15 cellular contexts compared by ENCODE assay signal in genomic region chr12:109655578-109655977, GRCh38. TPM values are rescaled to one million over a fixed set of nuclear protein-coding genes. Genes with fewer than 3 reads are reported as not detected.
DNase-seq lines count a peak whose midpoint lies in the region; ATAC-seq and TF ChIP-seq lines count a peak whose summit lies in the region.
"Had no signal": no experiment of that assay in that cellular context is flagged by ENCODE, and none has a peak within 500 bp of the region (broad histone marks: within the 10 kb centered on the region; RNA-seq: fewer than 3 reads in every experiment).

No MANE protein-coding gene starts in this region.

- DNase-seq in DMS 273 (lab: John Stamatoyannopoulos, UW; ENCODE audit: unreplicated experiment), result peak; percentile 36
- DNase-seq in DMS 273 treated with DMSO at 0.1 percent for 48 hours (lab: John Stamatoyannopoulos, UW), result no peak
- peak; percentile 53 for DNase-seq in natural killer cell treated with Interleukin-12 subunit alpha and Interleukin-12 subunit beta and Interleukin-15 and Interleukin-18, amount 100 ng/mL, for 72 hours (ENCODE audit: low spot score)
- no peak for DNase-seq in natural killer cell
- DNase-seq in NCI-H69 (lab: John Stamatoyannopoulos, UW), result peak; percentile 63
- DNase-seq in activated CD4-positive, alpha-beta T cell treated with anti-CD3 and anti-CD28 coated beads, Interleukin-2, amount 10 ng/mL, durations not matched to agents 24 days and 14 days, result no peak
- DNase-seq in cerebellum (ENCODE audit: low spot score), result no peak
- no peak for DNase-seq in omental fat pad (ENCODE audit: low spot score)
- DNase-seq: CD4-positive, alpha-beta T cell; CD8-positive, alpha-beta memory T cell; DMS153; DND-41; GOT3; HFFc6 had no signal

- TF ChIP-seq CTCF in natural killer cell (IDR thresholded peaks at IDR 0.05), result no peak
- no peak for TF ChIP-seq CTCF in omental fat pad (IDR thresholded peaks at IDR 0.05)

- ATAC-seq in natural killer cell treated with Interleukin-12 subunit alpha and Interleukin-12 subunit beta and Interleukin-15 and Interleukin-18, amount 100 ng/mL, for 72 hours, result no peak
- no peak for ATAC-seq in natural killer cell
- no peak for ATAC-seq in omental fat pad (ENCODE audit: low FRiP score)

- no peak overlapping the region for H3K27ac Mint-ChIP-seq in natural killer cell treated with Interleukin-12 subunit alpha and Interleukin-12 subunit beta and Interleukin-15 and Interleukin-18, amount 100 ng/mL, for 72 hours
- H3K27ac Mint-ChIP-seq in natural killer cell, result no peak overlapping the region
- no peak overlapping the region for H3K27ac Mint-ChIP-seq in activated CD4-positive, alpha-beta T cell treated with anti-CD3 and anti-CD28 coated beads, Interleukin-2, amount 10 ng/mL, durations not matched to agents 24 days and 14 days
- H3K27ac Mint-ChIP-seq: B cell; CD4-positive, alpha-beta T cell; HFFc6 had no signal

- peaks cover 12 to 13% of the 10 kb centered on the region in 2 donors for H3K27me3 Mint-ChIP-seq in natural killer cell treated with Interleukin-12 subunit alpha and Interleukin-12 subunit beta and Interleukin-15 and Interleukin-18, amount 100 ng/mL, for 72 hours
- peaks cover 0 to 7% of the 10 kb centered on the region in 2 donors for H3K27me3 Mint-ChIP-seq in natural killer cell (ENCODE audit: low read depth in 2 of 2)
- H3K27me3 Mint-ChIP-seq in activated CD4-positive, alpha-beta T cell treated with anti-CD3 and anti-CD28 coated beads, Interleukin-2, amount 10 ng/mL, durations not matched to agents 24 days and 14 days, result peaks cover 7% of the 10 kb centered on the region

- no peak overlapping the region for H3K4me3 Mint-ChIP-seq in natural killer cell treated with Interleukin-12 subunit alpha and Interleukin-12 subunit beta and Interleukin-15 and Interleukin-18, amount 100 ng/mL, for 72 hours
- H3K4me3 Mint-ChIP-seq in natural killer cell, result no peak overlapping the region
- H3K4me3 Mint-ChIP-seq in activated CD4-positive, alpha-beta T cell treated with anti-CD3 and anti-CD28 coated beads, Interleukin-2, amount 10 ng/mL, durations not matched to agents 24 days and 14 days, result no peak overlapping the region
- H3K4me3 Mint-ChIP-seq: B cell; CD4-positive, alpha-beta T cell; CD8-positive, alpha-beta memory T cell; HFFc6 had no signal

- H3K9me3 Mint-ChIP-seq in natural killer cell treated with Interleukin-12 subunit alpha and Interleukin-12 subunit beta and Interleukin-15 and Interleukin-18, amount 100 ng/mL, for 72 hours, result no peaks in the 10 kb centered on the region
- H3K9me3 Mint-ChIP-seq in natural killer cell, result no peaks in the 10 kb centered on the region
- no peaks in the 10 kb centered on the region for H3K9me3 Mint-ChIP-seq in activated CD4-positive, alpha-beta T cell treated with anti-CD3 and anti-CD28 coated beads, Interleukin-2, amount 10 ng/mL, durations not matched to agents 24 days and 14 days
- H3K9me3 Mint-ChIP-seq: CD4-positive, alpha-beta T cell; CD8-positive, alpha-beta memory T cell; HFFc6 had no signal

- H3K36me3 Mint-ChIP-seq in natural killer cell treated with Interleukin-12 subunit alpha and Interleukin-12 subunit beta and Interleukin-15 and Interleukin-18, amount 100 ng/mL, for 72 hours, result no peaks in the 10 kb centered on the region
- no peaks in the 10 kb centered on the region for H3K36me3 Mint-ChIP-seq in natural killer cell
- H3K36me3 Mint-ChIP-seq in activated CD4-positive, alpha-beta T cell treated with anti-CD3 and anti-CD28 coated beads, Interleukin-2, amount 10 ng/mL, durations not matched to agents 24 days and 14 days (ENCODE audit: low read depth), result no peaks in the 10 kb centered on the region

- intact Hi-C loops in natural killer cell (cut with micrococcal nuclease), result no loop called here
- intact Hi-C loops in activated CD4-positive, alpha-beta T cell treated with anti-CD3 and anti-CD28 coated beads, Interleukin-2, amount 10 ng/mL, durations not matched to agents 24 days and 14 days (cut with micrococcal nuclease), result no loop called here

- no peaks in the 10 kb centered on the region for H3K4me1 Mint-ChIP-seq in natural killer cell treated with Interleukin-12 subunit alpha and Interleukin-12 subunit beta and Interleukin-15 and Interleukin-18, amount 100 ng/mL, for 72 hours (ENCODE audit: low read depth in 2 of 2)
- no peaks in the 10 kb centered on the region for H3K4me1 Mint-ChIP-seq in natural killer cell
- H3K4me1 Mint-ChIP-seq in activated CD4-positive, alpha-beta T cell treated with anti-CD3 and anti-CD28 coated beads, Interleukin-2, amount 10 ng/mL, durations not matched to agents 24 days and 14 days, result no peaks in the 10 kb centered on the region
- H3K4me1 Mint-ChIP-seq: B cell; CD8-positive, alpha-beta memory T cell had no signal

RNA-seq across cellular contexts. Expression of gene FAM222A, which starts 58.0 kb away (rescaled TPM):
- 1 to 10 TPM; 1.2 to 1.8 TPM for total RNA-seq in natural killer cell treated with Interleukin-12 subunit alpha and Interleukin-12 subunit beta and Interleukin-15 and Interleukin-18, amount 100 ng/mL, for 72 hours
- total RNA-seq in natural killer cell (1 to 10 TPM; 3.1 to 6.6 (median 4.0) TPM), cerebellum (8.4 TPM), omental fat pad (1 to 10 TPM in 2 of 4 donors, under 1 TPM in 1, not detected in 1; 0.94 to 2.6 (median 2.3) TPM)
- 1.3 and 1.5 TPM in 2 replicates for total RNA-seq in activated CD4-positive, alpha-beta T cell treated with anti-CD3 and anti-CD28 coated beads, Interleukin-2, amount 10 ng/mL, durations not matched to agents 24 days and 14 days

Comparison
In these comparisons a context has a peak if more than half of its experiments do, and no peak if none do; other contexts are left out.
1. DNase-seq: peak in DMS 273 (single experiment), natural killer cell treated with Interleukin-12 subunit alpha and Interleukin-12 subunit beta and Interleukin-15 and Interleukin-18, amount 100 ng/mL, for 72 hours (single experiment) and NCI-H69 (single experiment); none in DMS 273 treated with DMSO at 0.1 percent for 48 hours (single experiment), natural killer cell (single experiment), activated CD4-positive, alpha-beta T cell treated with anti-CD3 and anti-CD28 coated beads, Interleukin-2, amount 10 ng/mL, durations not matched to agents 24 days and 14 days (single experiment), cerebellum (single experiment) and omental fat pad (single experiment).